ENCODE assay signal across 16 cellular contexts in genomic region chr12:26044007-26044394, GRCh38.
DNase-seq lines count a peak whose midpoint lies in the region; TF ChIP-seq lines count a peak whose summit lies in the region.
"Had no signal": no experiment of that assay in that cellular context is flagged by ENCODE, and none has a peak within 500 bp of the region (broad histone marks: within the 10 kb centered on the region; RNA-seq: fewer than 3 reads in every experiment).

No MANE protein-coding gene starts in this region.

- peaks cover 8% of the 10 kb centered on the region for H3K36me3 Mint-ChIP-seq in endodermal cell (ENCODE audit: low read depth)
- H3K36me3 Mint-ChIP-seq: activated naive CD8-positive, alpha-beta T cell had no signal

- H2AFZ ChIP-seq in osteoblast (ENCODE audit: low read length) (no peak overlapping the region), Karpas-422 (ENCODE audit: low read length) (no peak overlapping the region)

- DNase-seq in EH (ENCODE audit: low read depth) (peak; percentile 67), RPMI7951 (ENCODE audit: low read depth) (peak; percentile 15), endodermal cell (no peak), osteoblast (ENCODE audit: insufficient read length, low spot score, missing footprints) (peak; percentile 59), HAP-1 (ENCODE audit: low spot score in 2 of 2) (no peak), NCI-H2107 treated with DMSO at 0.1 percent for 48 hours (lab: John Stamatoyannopoulos, UW; ENCODE audit: unreplicated experiment) (no peak), Karpas-422 (no peak), H7 (no peak)
- DNase-seq: activated CD4-positive, alpha-beta T cell treated with anti-CD3 and anti-CD28 coated beads, Interleukin-2, amount 50 U/mL, for 4 hours; NCI-H1092 treated with DMSO at 0.1 percent for 48 hours; stimulated activated CD4-positive, alpha-beta T cell treated with anti-CD3 and anti-CD28 coated beads, Interleukin-15, amount 100 ng/mL, for 24 hours; stimulated activated naive CD4-positive, alpha-beta T cell treated with Interleukin-2 at 50 U/mL for 16 hours; SW 1271 had no signal

- no peaks in the 10 kb centered on the region for H3K9me3 Mint-ChIP-seq in endodermal cell

- peak overlapping the region; percentile 21 for H3K27ac Mint-ChIP-seq in endodermal cell
- H3K27ac Mint-ChIP-seq: activated naive CD8-positive, alpha-beta T cell had no signal

- peak overlapping the region; percentile 63 for H3K4me2 ChIP-seq in osteoblast (ENCODE audit: insufficient read depth, low read length)
- H3K4me2 ChIP-seq in Karpas-422 (ENCODE audit: low read depth, low read length, poor library complexity, severe bottlenecking) = no peak overlapping the region

- no peak overlapping the region for H3K9ac ChIP-seq in endodermal cell (ENCODE audit: extremely low read depth, low read length, poor library complexity, severe bottlenecking)
- no peak overlapping the region for H3K9ac ChIP-seq in Karpas-422 (ENCODE audit: low read length)

- H3K36me3 ChIP-seq in endodermal cell (ENCODE audit: control insufficient read depth, insufficient read depth, low read length) (peaks cover 2% of the 10 kb centered on the region), osteoblast (ENCODE audit: insufficient read depth, low read length) (no peaks in the 10 kb centered on the region), HAP-1 (replicated peaks) (no peaks in the 10 kb centered on the region), Karpas-422 (ENCODE audit: insufficient read depth, low read length) (no peaks in the 10 kb centered on the region), H7 (replicated peaks; ENCODE audit: control insufficient read depth, insufficient read depth, low read length) (no peaks in the 10 kb centered on the region)

- H3K27ac ChIP-seq in endodermal cell (ENCODE audit: low read depth, low read length) (no peak overlapping the region), osteoblast (ENCODE audit: low read depth, low read length) (peak overlapping the region; percentile 43), Karpas-422 (ENCODE audit: low read length) (no peak overlapping the region)
- H3K27ac ChIP-seq: HL-60 had no signal

- H3K27me3 ChIP-seq in endodermal cell (ENCODE audit: control insufficient read depth, insufficient read depth, low read length, poor library complexity, severe bottlenecking) = no peaks in the 10 kb centered on the region
- no peaks in the 10 kb centered on the region for H3K27me3 ChIP-seq in osteoblast (ENCODE audit: insufficient read depth, low read length)
- no peaks in the 10 kb centered on the region for H3K27me3 ChIP-seq in HAP-1 (ENCODE audit: low read depth)
- H3K27me3 ChIP-seq in Karpas-422 (ENCODE audit: low read length) = no peaks in the 10 kb centered on the region
- H3K27me3 ChIP-seq in H7 (ENCODE audit: control insufficient read depth, insufficient read depth, low read length) = no peaks in the 10 kb centered on the region

- peaks cover 9% of the 10 kb centered on the region for H3K4me1 ChIP-seq in endodermal cell (ENCODE audit: control insufficient read depth, insufficient read depth, low read length)
- peaks cover 42% of the 10 kb centered on the region for H3K4me1 ChIP-seq in osteoblast (ENCODE audit: insufficient read depth, low read length)
- no peaks in the 10 kb centered on the region; the same call in 1 of the 2 replicates for H3K4me1 ChIP-seq in HAP-1
- peaks cover 12% of the 10 kb centered on the region for H3K4me1 ChIP-seq in Karpas-422 (ENCODE audit: low read length)

- H4K20me1 ChIP-seq in osteoblast (ENCODE audit: insufficient read depth, low read length) (peaks cover 32% of the 10 kb centered on the region), Karpas-422 (ENCODE audit: insufficient read depth, low read depth, low read length) (no peaks in the 10 kb centered on the region)

- H3K4me1 Mint-ChIP-seq in endodermal cell = peaks cover 57% of the 10 kb centered on the region

- H3K9me3 ChIP-seq in endodermal cell (ENCODE audit: control insufficient read depth, low read length) = no peaks in the 10 kb centered on the region
- H3K9me3 ChIP-seq in osteoblast (ENCODE audit: low read depth, low read length) = no peaks in the 10 kb centered on the region
- H3K9me3 ChIP-seq in HAP-1 = no peaks in the 10 kb centered on the region
- no peaks in the 10 kb centered on the region for H3K9me3 ChIP-seq in Karpas-422 (ENCODE audit: low read length)

- in situ Hi-C loops in HAP-1 (cut with MboI; ENCODE audit: low sequenced_read_pairs) = loop anchor here (25.0 kb wide), 1 partner anchor 482 kb away; the partner anchor contains the start of gene LMNTD1

- H3K79me2 ChIP-seq in osteoblast (ENCODE audit: insufficient read depth, low read length) = peaks cover 92% of the 10 kb centered on the region
- H3K79me2 ChIP-seq in Karpas-422 (ENCODE audit: low read length) = no peaks in the 10 kb centered on the region

- H3K4me3 ChIP-seq in endodermal cell (ENCODE audit: low read length) (no peak overlapping the region), osteoblast (ENCODE audit: insufficient read depth, low read length) (no peak overlapping the region), HAP-1 (no peak overlapping the region), Karpas-422 (ENCODE audit: low read length) (no peak overlapping the region), H7 (ENCODE audit: insufficient read depth, low read depth, low read length) (no peak overlapping the region)
- H3K4me3 ChIP-seq: K562 had no signal

- no peak overlapping the region for H3K4me3 Mint-ChIP-seq in endodermal cell
- H3K4me3 Mint-ChIP-seq: activated naive CD8-positive, alpha-beta T cell had no signal

- TF ChIP-seq CTCF in endodermal cell (conservative IDR thresholded peaks at IDR 0.05) = no peak
- TF ChIP-seq CTCF in osteoblast (IDR thresholded peaks at IDR 0.05; ENCODE audit: extremely low read depth, low read depth, low read length) = no peak

- no peaks in the 10 kb centered on the region for H3K27me3 Mint-ChIP-seq in endodermal cell (ENCODE audit: insufficient read depth)

- H3K9me2 ChIP-seq in Karpas-422 (replicated peaks; ENCODE audit: insufficient read depth, low read length) = no peaks in the 10 kb centered on the region

Comparison
In these comparisons a context has a peak if more than half of its experiments do, and no peak if none do; other contexts are left out.
1. DNase-seq: peak in EH (single experiment), RPMI7951 (single experiment) and osteoblast (single experiment); none in endodermal cell (single experiment), HAP-1 (0 of 2), NCI-H2107 treated with DMSO at 0.1 percent for 48 hours (single experiment), Karpas-422 (single experiment) and H7 (single experiment).